1 cellular context compared by ENCODE assay signal in genomic region chr7:123557631-123558505, GRCh38.
TF ChIP-seq lines count a peak whose summit lies in the region.

NDUFA5 (minus strand) TSS chr7:123557818; CDS start chr7:123557795, 23 bp downstream.

TF ChIP-seq in HepG2, 621 proteins besides CTCF, POLR2A, EP300 and RAD21 (continued from another document and continues in another):
- no peak for TF ChIP-seq AKNA (CRISPR knock-in tag; IDR thresholded peaks at IDR 0.05; ENCODE audit: borderline replicate concordance)
- no peak for TF ChIP-seq ZNF124 (CRISPR knock-in tag; IDR thresholded peaks at IDR 0.05)
- TF ChIP-seq MTERF4 (CRISPR knock-in tag; IDR thresholded peaks at IDR 0.05): no peak
- TF ChIP-seq CEBPB (IDR thresholded peaks at IDR 0.05; ENCODE audit: borderline replicate concordance, low read depth, low read length): no peak
- TF ChIP-seq TSC22D2 (CRISPR knock-in tag; IDR thresholded peaks at IDR 0.05; ENCODE audit: borderline replicate concordance): peak; percentile 90; the same call in 1 of the 2 replicates
- peak; percentile 53; the same call in 1 of the 2 replicates for TF ChIP-seq ZFP91 (CRISPR knock-in tag; IDR thresholded peaks at IDR 0.05; ENCODE audit: borderline replicate concordance)
- no peak for TF ChIP-seq KLF13 (CRISPR knock-in tag; IDR thresholded peaks at IDR 0.05)
- TF ChIP-seq SNRNP70 (IDR thresholded peaks at IDR 0.05; ENCODE audit: low read depth, low read length): no peak
- no peak for TF ChIP-seq ZMYM2 (CRISPR knock-in tag; IDR thresholded peaks at IDR 0.05)
- no peak for TF ChIP-seq ZXDC (CRISPR knock-in tag; IDR thresholded peaks at IDR 0.05)
- TF ChIP-seq ZNF33A (CRISPR knock-in tag; IDR thresholded peaks at IDR 0.05; ENCODE audit: borderline replicate concordance): no peak
- no peak for TF ChIP-seq BCLAF1 (IDR thresholded peaks at IDR 0.05)
- no peak for TF ChIP-seq HDAC6 (IDR thresholded peaks at IDR 0.05; ENCODE audit: low read depth, low read length)
- TF ChIP-seq TAF1 (CRISPR knock-in tag; IDR thresholded peaks at IDR 0.05): peak; percentile 83
- TF ChIP-seq ZNF160 (CRISPR knock-in tag; IDR thresholded peaks at IDR 0.05): no peak
- no peak for TF ChIP-seq NFATC3 (CRISPR knock-in tag; IDR thresholded peaks at IDR 0.05)
- no peak for TF ChIP-seq ZNF597 (CRISPR knock-in tag; IDR thresholded peaks at IDR 0.05)
- no peak for TF ChIP-seq FOXJ3 (CRISPR knock-in tag; IDR thresholded peaks at IDR 0.05; ENCODE audit: borderline replicate concordance)
- no peak for TF ChIP-seq RERE (CRISPR knock-in tag; IDR thresholded peaks at IDR 0.05; ENCODE audit: low read depth)
- TF ChIP-seq RBM39 (IDR thresholded peaks at IDR 0.05; ENCODE audit: low read depth, low read length, poor library complexity, severe bottlenecking): peak; percentile 42
- TF ChIP-seq CHD4 (IDR thresholded peaks at IDR 0.05; ENCODE audit: borderline replicate concordance, low read length): no peak
- no peak for TF ChIP-seq DR1 (CRISPR knock-in tag; IDR thresholded peaks at IDR 0.05)
- TF ChIP-seq ZNF598 (CRISPR knock-in tag; IDR thresholded peaks at IDR 0.05; ENCODE audit: borderline replicate concordance): peak; percentile 74; the same call in 1 of the 2 replicates
- 0 out of 2 replicates have a peak, but pooled peaks have one; percentile 14 for TF ChIP-seq NFYB (CRISPR knock-in tag; IDR thresholded peaks at IDR 0.05)
- TF ChIP-seq ZNF143 (CRISPR knock-in tag; IDR thresholded peaks at IDR 0.05): no peak
- no peak for TF ChIP-seq RFXANK (CRISPR knock-in tag; IDR thresholded peaks at IDR 0.05)
- no peak for TF ChIP-seq NCOA2 (CRISPR knock-in tag; IDR thresholded peaks at IDR 0.05)
- TF ChIP-seq MYC (CRISPR knock-in tag; IDR thresholded peaks at IDR 0.05; ENCODE audit: borderline replicate concordance): no peak
- TF ChIP-seq ELF4 (CRISPR knock-in tag; IDR thresholded peaks at IDR 0.05; ENCODE audit: borderline replicate concordance): 0 out of 2 replicates have a peak, but pooled peaks have one; percentile 22
- TF ChIP-seq TBP (CRISPR knock-in tag; IDR thresholded peaks at IDR 0.05): no peak
- peak; percentile 65; the same call in 1 of the 2 replicates for TF ChIP-seq ZNF317 (CRISPR knock-in tag; IDR thresholded peaks at IDR 0.05)
- TF ChIP-seq ZNF841 (CRISPR knock-in tag; IDR thresholded peaks at IDR 0.05; ENCODE audit: borderline replicate concordance): no peak
- TF ChIP-seq PATZ1 (CRISPR knock-in tag; IDR thresholded peaks at IDR 0.05): no peak
- no peak for TF ChIP-seq ZNF607 (CRISPR knock-in tag; IDR thresholded peaks at IDR 0.05; ENCODE audit: borderline replicate concordance)
- TF ChIP-seq ZEB1 (IDR thresholded peaks at IDR 0.05; ENCODE audit: insufficient replicate concordance, low read depth): no peak
- no peak for TF ChIP-seq TP53 (CRISPR knock-in tag; conservative IDR thresholded peaks at IDR 0.05)
- no peak for TF ChIP-seq ZNF253 (CRISPR knock-in tag; IDR thresholded peaks at IDR 0.05; ENCODE audit: borderline replicate concordance)
- no peak for TF ChIP-seq ZNF337 (CRISPR knock-in tag; IDR thresholded peaks at IDR 0.05; ENCODE audit: borderline replicate concordance, low read depth)
- no peak for TF ChIP-seq MZF1 (CRISPR knock-in tag; IDR thresholded peaks at IDR 0.05; ENCODE audit: borderline replicate concordance)
